ENCODE assay signal across 7 cellular contexts in genomic region chr1:145431363-145432256, GRCh38. TPM values are rescaled to one million over a fixed set of nuclear protein-coding genes. Genes with fewer than 3 reads are reported as not detected.
DNase-seq lines count a peak whose midpoint lies in the region; ATAC-seq and TF ChIP-seq lines count a peak whose summit lies in the region.
"Not testable (repeated sequence)": the region's sequence is repeated elsewhere in the genome, so short reads cannot be mapped to it uniquely, and the experiment has no call there.

No MANE protein-coding gene starts in this region.

- not testable (repeated sequence) for H4K20me1 ChIP-seq in fibroblast of lung (ENCODE audit: control insufficient read depth, extremely low read depth, insufficient read depth, low read length)

- H3K27me3 Mint-ChIP-seq in HFFc6 (ENCODE audit: insufficient read depth) (peaks cover 32% of the 10 kb centered on the region), naive B cell (peaks cover 37 to 66% (median 49%) of the 10 kb centered on the region in 3 donors)

- H3K9me3 Mint-ChIP-seq in HFFc6 (peaks cover 14% of the 10 kb centered on the region), naive B cell (peaks cover 12 to 30% (median 23%) of the 10 kb centered on the region in 7 donors)

- not testable (repeated sequence) for H2AFZ ChIP-seq in fibroblast of lung (ENCODE audit: low read length)

- H3K27me3 ChIP-seq in ascending aorta: not testable (repeated sequence)
- H3K27me3 ChIP-seq in fibroblast of lung (ENCODE audit: control insufficient read depth, insufficient read depth, low read length): peaks cover 23% of the 10 kb centered on the region

- H3K4me3 ChIP-seq in ascending aorta (peak overlapping the region; percentile 21 to 58), fibroblast of lung (replicated peaks in 1 of 4; ENCODE audit: control extremely low read depth in 1 of 4, insufficient read depth in 1 of 4, low read depth in 3 of 4, low read length in 4 of 4) (peak overlapping the region in 1 of 4 experiments; percentile 20), iPS-18c (ENCODE audit: insufficient read depth, low read depth, low read length) (peak overlapping the region; percentile 38), skeletal muscle cell (ENCODE audit: low read depth, low read length) (peak overlapping the region; percentile 24)

- not testable (repeated sequence) for H3K9ac ChIP-seq in fibroblast of lung (ENCODE audit: insufficient read depth, low read length)

- not testable (repeated sequence) for DNase-seq in HFFc6; ascending aorta (ENCODE audit: low spot score in 2 of 2); fibroblast of lung (ENCODE audit: low read depth in 2 of 2); naive B cell; skeletal muscle cell (ENCODE audit: low read depth)
- peak; percentile 10 for DNase-seq in activated CD4-positive, alpha-beta T cell treated with anti-CD3 and anti-CD28 coated beads for 48 hours

- intact Hi-C loops in ascending aorta (cut with DNase I): not testable (repeated sequence)

- H3K9me3 ChIP-seq in ascending aorta; fibroblast of lung (ENCODE audit: control insufficient read depth, insufficient read depth, low read depth, low read length); iPS-18c (ENCODE audit: control insufficient read depth, insufficient read depth, low read length): not testable (repeated sequence)

- ATAC-seq in naive B cell (ENCODE audit: low read depth in 2 of 2): peak; percentile 16 to 36

- H3K36me3 ChIP-seq in ascending aorta; fibroblast of lung (ENCODE audit: control insufficient read depth, insufficient read depth, low read length): not testable (repeated sequence)

- not testable (repeated sequence) for H3K4me1 Mint-ChIP-seq in HFFc6 (ENCODE audit: low read depth)
- H3K4me1 Mint-ChIP-seq in naive B cell: peaks cover 4 to 14% (median 8%) of the 10 kb centered on the region in 3 donors

- H3K4me1 ChIP-seq in ascending aorta; fibroblast of lung (ENCODE audit: control insufficient read depth, extremely low read depth, insufficient read depth, low read length): not testable (repeated sequence)

- not testable (repeated sequence) for H3K79me2 ChIP-seq in fibroblast of lung (ENCODE audit: control insufficient read depth, insufficient read depth, low read length)

- not testable (repeated sequence) for H3K27ac Mint-ChIP-seq in HFFc6, naive B cell

- H3K4me3 Mint-ChIP-seq in HFFc6 (peak overlapping the region; percentile 53; the same call in 1 of the 2 replicates), naive B cell (peak overlapping the region; percentile 42 to 87 (median 60))

- H3K27ac ChIP-seq in ascending aorta; fibroblast of lung (ENCODE audit: insufficient read depth, low read length): not testable (repeated sequence)

- TF ChIP-seq CTCF in HFFc6 (IDR thresholded peaks at IDR 0.05); ascending aorta (IDR thresholded peaks at IDR 0.05); fibroblast of lung (conservative IDR thresholded peaks at IDR 0.05 in 1 of 2, IDR thresholded peaks at IDR 0.05 in 1 of 2; ENCODE audit: low read depth in 1 of 2, low read length in 2 of 2): not testable (repeated sequence)

- peaks cover 17% of the 10 kb centered on the region for H3K36me3 Mint-ChIP-seq in HFFc6 (ENCODE audit: low read depth)
- peaks cover 5 to 21% of the 10 kb centered on the region in 2 donors for H3K36me3 Mint-ChIP-seq in naive B cell

- H3K4me2 ChIP-seq in fibroblast of lung (ENCODE audit: extremely low read depth, insufficient read depth, low read length): peak overlapping the region; percentile 35

RNA-seq across cellular contexts. Expression of gene NBPF20, which starts 6.2 kb away (rescaled TPM):
- 1 to 10 TPM; 1.5 to 2.9 (median 2.3) TPM for total RNA-seq in HFFc6 (2021; fragmentation: NEBNext Ultra II Directional; extraction: Animal tissue kit (Norgen Biotek cat#: 25700))
- total RNA-seq in ascending aorta (2.0 TPM), fibroblast of lung (1.3 and 2.8 TPM in 2 replicates)
- polyA plus RNA-seq in fibroblast of lung (2.5 and 2.7 TPM in 2 replicates), naive B cell (ENCODE audit: low read depth in 6 of 6) (under 1 TPM in 5 of 6 donors, not detected in 1; 0.11 to 0.76 (median 0.31) TPM)
- 1.9 and 2.0 TPM in 2 replicates for polyA plus RNA-seq in fibroblast of lung (2012)
- 0.48 and 4.7 TPM in 2 replicates for polyA minus RNA-seq in fibroblast of lung (ENCODE audit: low replicate concordance)
